Comparison of ENCODE assay signal across 1 cellular context in genomic region chr14:50055461-50056228, GRCh38.
TF ChIP-seq lines count a peak whose summit lies in the region.

No MANE protein-coding gene starts in this region.

TF ChIP-seq in SK-N-SH treated with all-trans-retinoic acid at 6 μM for 48 hours, 23 proteins besides CTCF, POLR2A, EP300 and RAD21 (continued from another document):
- TF ChIP-seq CSRNP3 (CRISPR knock-in tag; IDR thresholded peaks at IDR 0.05) = no peak
- no peak for TF ChIP-seq ZNF70 (CRISPR knock-in tag; IDR thresholded peaks at IDR 0.05)
- no peak for TF ChIP-seq ARNTL (CRISPR knock-in tag; IDR thresholded peaks at IDR 0.05; ENCODE audit: borderline replicate concordance, low read depth)
- TF ChIP-seq BACH2 (CRISPR knock-in tag; IDR thresholded peaks at IDR 0.05; ENCODE audit: borderline replicate concordance) = no peak
- TF ChIP-seq SNAI2 (CRISPR knock-in tag; IDR thresholded peaks at IDR 0.05) = no peak
